Comparison of ENCODE assay signal across 8 cellular contexts in the genomic region with DNA sequence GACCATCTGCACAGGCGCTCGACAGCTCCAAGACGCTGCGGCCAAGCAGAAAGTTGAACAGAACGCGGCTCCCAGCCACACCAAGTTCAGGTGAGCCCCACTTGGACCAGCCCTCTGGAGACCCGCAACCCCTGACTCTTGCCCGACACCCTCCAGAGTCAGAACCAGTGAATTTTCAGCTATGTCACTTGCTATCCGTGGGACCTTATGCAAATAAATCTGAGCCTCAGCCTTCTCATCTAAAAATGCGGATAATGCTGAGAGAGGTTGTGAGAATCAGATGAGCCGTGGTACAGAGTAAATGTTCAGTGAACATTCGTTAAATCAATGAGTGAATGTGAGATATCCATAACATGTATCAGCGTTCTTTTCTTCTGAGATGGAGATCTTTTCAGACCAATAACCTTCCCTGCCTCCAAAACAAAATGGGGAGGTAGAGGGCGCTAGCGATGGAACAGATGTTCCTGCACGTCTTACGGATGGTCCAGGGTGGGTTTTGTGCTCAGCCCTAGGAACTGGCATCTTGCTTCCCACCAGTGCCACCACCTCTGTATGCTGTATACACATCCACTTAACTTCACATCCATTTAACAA. TPM values are rescaled to one million over a fixed set of nuclear protein-coding genes. Genes with fewer than 3 reads are reported as not detected.
DNase-seq lines count a peak whose midpoint lies in the region; ATAC-seq, FAIRE-seq and TF ChIP-seq lines count a peak whose summit lies in the region.

No MANE protein-coding gene starts in this region.

- H2BK12ac ChIP-seq in H1 (ENCODE audit: low read depth, low read length): no peak overlapping the region

- no peak for FAIRE-seq in H1 (lab: Jason Lieb, UNC)

- no peak overlapping the region for H2BK15ac ChIP-seq in H1 (ENCODE audit: low read length)

- no peak overlapping the region for H3K18ac ChIP-seq in H1 (ENCODE audit: extremely low read depth, low read length)

- H3K27ac ChIP-seq in BLaER1 (peak overlapping the region; percentile 98), H1 (ENCODE audit: low read depth, low read length) (peak overlapping the region; percentile 95)

- no peak overlapping the region for H3K14ac ChIP-seq in H1 (ENCODE audit: insufficient read length)

- H3K27ac Mint-ChIP-seq in nephron progenitor cell: peak overlapping the region; percentile 100

- peaks cover 66% of the 10 kb centered on the region for H3K36me3 ChIP-seq in BLaER1
- peaks cover 0 to 24% (median 17%) of the 10 kb centered on the region in 4 experiments; a peak in 7 of 8 replicates for H3K36me3 ChIP-seq in H1 (ENCODE audit: control insufficient read depth in 2 of 4, insufficient read depth in 4 of 4, low read length in 3 of 4)

- no peaks in the 10 kb centered on the region for H3K27me3 ChIP-seq in BLaER1
- no peaks in the 10 kb centered on the region for H3K27me3 ChIP-seq in H1 (replicated peaks in 1 of 4; ENCODE audit: control insufficient read depth in 3 of 4, extremely low read depth in 1 of 4, insufficient read depth in 3 of 4, low read length in 3 of 4)

- peak; percentile 26 to 48 (median 47); a peak in 3 of 4 replicates for TF ChIP-seq CTCF in H1 (IDR thresholded peaks at IDR 0.05; ENCODE audit: control extremely low read depth in 1 of 3, insufficient read depth in 1 of 3, low read depth in 1 of 3, low read length in 3 of 3)
- no peak for TF ChIP-seq CTCF in nephron progenitor cell (IDR thresholded peaks at IDR 0.05)

- H3K9ac ChIP-seq in BLaER1 (peak overlapping the region; percentile 92), H1 (replicated peaks in 1 of 4; ENCODE audit: extremely low read depth in 1 of 4, low read depth in 3 of 4, low read length in 3 of 4) (peak overlapping the region; percentile 34 to 96 (median 68))

- H3K4me2 ChIP-seq in BLaER1 (peak overlapping the region; percentile 94), H1 (ENCODE audit: insufficient read depth in 1 of 2, low read depth in 2 of 2, low read length in 2 of 2) (peak overlapping the region; percentile 91 to 95)

- no peaks in the 10 kb centered on the region for H3K9me3 ChIP-seq in BLaER1
- H3K9me3 ChIP-seq in H1 (ENCODE audit: insufficient read depth in 2 of 2, low read depth in 1 of 2, low read length in 1 of 2): no peaks in the 10 kb centered on the region

- POLR2A ChIA-PET in H1 (lab: Charles Lee; ENCODE audit: partially characterized antibody): interaction anchor here (0.9 to 2.5 kb wide), 14 partner anchors 10 to 221 kb away, joined by 3 to 25 read pairs (median 4); a partner anchor contains a TSS

- H4K91ac ChIP-seq in H1 (replicated peaks; ENCODE audit: insufficient read length, low read length): no peak overlapping the region

- H4K20me1 ChIP-seq in BLaER1 (no peaks in the 10 kb centered on the region), H1 (replicated peaks in 1 of 2; ENCODE audit: control insufficient read depth in 1 of 2, insufficient read depth in 2 of 2, low read length in 2 of 2) (peaks cover 2 to 6% of the 10 kb centered on the region in 2 experiments)

- peaks cover 7% of the 10 kb centered on the region for H3K23me2 ChIP-seq in H1 (ENCODE audit: low read depth, low read length)

- WGBS in H1 (ENCODE audit: extremely low coverage in 1 of 2, insufficient coverage in 1 of 2, insufficient read length in 1 of 2, insufficient replicate concordance in 2 of 2, low coverage in 1 of 2, low lambda C conversion rate in 2 of 2, missing lambda C conversion rate in 1 of 2), 2 experiments: 10% methylated on average over 17 of the region's 17 CpGs; no CpG with 5 or more reads in 1 of the 2 experiments

- H2AK5ac ChIP-seq in H1 (ENCODE audit: low read depth, low read length): no peak overlapping the region

- H2BK5ac ChIP-seq in H1 (ENCODE audit: low read depth, low read length): no peak overlapping the region; the same call in 1 of the 2 replicates

- no peak overlapping the region for H3K23ac ChIP-seq in H1 (ENCODE audit: insufficient read length)

- TF ChIP-seq POLR2A in H1 (IDR thresholded peaks at IDR 0.05; ENCODE audit: control extremely low read depth in 1 of 2, low read depth in 2 of 2, low read length in 2 of 2): no peak

- H3K27me3 Mint-ChIP-seq in nephron progenitor cell (ENCODE audit: low read depth, poor library complexity): no peaks in the 10 kb centered on the region

- peak in 1 of 2 experiments; percentile 15; a peak in 1 of 4 replicates for TF ChIP-seq RAD21 in H1 (IDR thresholded peaks at IDR 0.05 in 1 of 2, conservative IDR thresholded peaks at IDR 0.05 in 1 of 2; ENCODE audit: low read depth in 2 of 2, low read length in 2 of 2)

- no peak overlapping the region for H3K4ac ChIP-seq in H1 (replicated peaks; ENCODE audit: insufficient read length, low read depth, low read length)

- peak overlapping the region; percentile 59 for H4K5ac ChIP-seq in H1 (ENCODE audit: insufficient read length, low read depth, low read length)

- CTCF ChIA-PET in H1 (lab: Charles Lee; ENCODE audit: partially characterized antibody): interaction anchor here (0.7 to 3.8 kb wide), 26 partner anchors 9 to 362 kb away, joined by 3 to 25 read pairs (median 3); a partner anchor contains a TSS

- DNase-seq in RPMI8226 (peak; percentile 13), H1 (ENCODE audit: low read depth in 1 of 2, low spot score in 2 of 2) (peak in 1 of 2 experiments; percentile 49), nephron progenitor cell (peak; percentile 18), NCI-H2081 treated with DMSO at 0.1 percent for 48 hours (lab: John Stamatoyannopoulos, UW) (no peak), NCI-H446 (lab: John Stamatoyannopoulos, UW) (no peak), NCI-H345 treated with DMSO at 0.1 percent for 48 hours (lab: John Stamatoyannopoulos, UW; ENCODE audit: unreplicated experiment) (no peak)

- TF ChIP-seq EP300 in H1 (IDR thresholded peaks at IDR 0.05; ENCODE audit: borderline replicate concordance in 1 of 2, low read depth in 2 of 2, low read length in 2 of 2): no peak

- H3K36me3 Mint-ChIP-seq in nephron progenitor cell (ENCODE audit: low read depth): peaks cover 29% of the 10 kb centered on the region

- peaks cover 26% of the 10 kb centered on the region for H3K4me1 Mint-ChIP-seq in nephron progenitor cell

- ATAC-seq in GM21515 (IDR thresholded peaks at IDR 0.05; ENCODE audit: unreplicated experiment): peak; percentile 13

- peaks cover 0 to 26% of the 10 kb centered on the region in 2 experiments; a peak in 3 of 4 replicates for H3K79me2 ChIP-seq in H1 (ENCODE audit: control insufficient read depth in 1 of 2, insufficient read depth in 2 of 2, low read length in 2 of 2)

- H3K56ac ChIP-seq in H1 (replicated peaks; ENCODE audit: insufficient read length, low read depth, low read length): no peak overlapping the region

- H2AFZ ChIP-seq in H1 (ENCODE audit: low read length): peak overlapping the region; percentile 100

- H2BK20ac ChIP-seq in H1 (ENCODE audit: low read length): no peak overlapping the region

- no peak overlapping the region for H2BK120ac ChIP-seq in H1 (replicated peaks; ENCODE audit: low read depth, low read length)

- no peaks in the 10 kb centered on the region for H3K9me3 Mint-ChIP-seq in nephron progenitor cell

- H3K79me1 ChIP-seq in H1 (ENCODE audit: low read depth, low read length): 0 out of 2 replicates have a peak, but pooled peaks cover 5% of the 10 kb centered on the region

- H4K8ac ChIP-seq in H1 (ENCODE audit: extremely low read depth, insufficient read depth, low read length): peak overlapping the region; percentile 47; the same call in 1 of the 2 replicates

- H3K4me3 Mint-ChIP-seq in nephron progenitor cell: peak overlapping the region; percentile 95

- H3K4me1 ChIP-seq in BLaER1 (peaks cover 26% of the 10 kb centered on the region), H1 (replicated peaks in 1 of 4; ENCODE audit: control insufficient read depth in 3 of 4, insufficient read depth in 4 of 4, low read length in 3 of 4) (no peaks in the 10 kb centered on the region; a peak in 1 of 7 replicates)

- peak overlapping the region; percentile 84 for H3K4me3 ChIP-seq in BLaER1
- H3K4me3 ChIP-seq in H1 (ENCODE audit: extremely low read depth in 1 of 4, insufficient read depth in 2 of 4, low read depth in 3 of 4, low read length in 4 of 4): peak overlapping the region; percentile 69 to 98 (median 88)

TF ChIP-seq in H1, 55 proteins besides CTCF, POLR2A, EP300 and RAD21 (continues in another document):
- no peak for TF ChIP-seq TAF1 (IDR thresholded peaks at IDR 0.05; ENCODE audit: low read depth, low read length)
- TF ChIP-seq SAP30 (IDR thresholded peaks at IDR 0.05; ENCODE audit: insufficient read depth, insufficient replicate concordance, low read length): peak; percentile 88
- TF ChIP-seq JUND (IDR thresholded peaks at IDR 0.05; ENCODE audit: low read length): no peak
- TF ChIP-seq HDAC2 (IDR thresholded peaks at IDR 0.05; ENCODE audit: borderline replicate concordance in 1 of 2, low read depth in 2 of 2, low read length in 2 of 2): 0 out of 4 replicates have a peak, but pooled peaks of 1 of the 2 experiments have one; percentile 9

RNA-seq across cellular contexts. Expression of a gene that starts 0.5 kb away (rescaled TPM):
- 41.4 and 50.4 TPM in 2 replicates for total RNA-seq in H1 (2021; fragmentation: NEBNext Ultra II Directional; extraction: Animal tissue kit (Norgen Biotek cat#: 25700))
- 57.6 and 59.2 TPM in 2 replicates for polyA plus RNA-seq in H1 (2011; rRNA removed)
- 61.2 TPM for polyA plus RNA-seq in H1 (2011; cell fraction: cytosol; rRNA removed)
- polyA plus RNA-seq in H1 (2011; cell fraction: nucleus; rRNA removed): 55.9 TPM
- polyA plus RNA-seq in H1 (2012, experiment 1 of 2): 39.5 to 60.0 TPM (median 55.8 TPM) in 4 replicates
- polyA plus RNA-seq in H1 (2012, experiment 2 of 2): 62.0 TPM
- 44.2 TPM for polyA plus RNA-seq in H1 (2013, experiment 1 of 2)
- polyA plus RNA-seq in H1 (2013, experiment 2 of 2): 45.2 TPM
- polyA minus RNA-seq in H1 (2011; rRNA and poly(A)+ RNA removed): 16.6 and 24.2 TPM in 2 replicates
- 24.1 TPM for polyA minus RNA-seq in H1 (2011; cell fraction: cytosol; rRNA and poly(A)+ RNA removed)
- 33.1 TPM for polyA minus RNA-seq in H1 (2011; cell fraction: nucleus; rRNA and poly(A)+ RNA removed)

RNA-seq across cellular contexts. Expression of a gene that starts 0.8 kb away (rescaled TPM):
- 24.4 and 24.5 TPM in 2 replicates for total RNA-seq in H1 (2021; fragmentation: NEBNext Ultra II Directional; extraction: Animal tissue kit (Norgen Biotek cat#: 25700))
- 17.2 and 18.3 TPM in 2 replicates for polyA plus RNA-seq in H1 (2011; rRNA removed)
- polyA plus RNA-seq in H1 (2011; cell fraction: cytosol; rRNA removed): 28.7 TPM
- polyA plus RNA-seq in H1 (2011; cell fraction: nucleus; rRNA removed): 15.3 TPM
- polyA plus RNA-seq in H1 (2012, experiment 1 of 2): 19.5 to 27.0 TPM (median 26.7 TPM) in 4 replicates
- polyA plus RNA-seq in H1 (2012, experiment 2 of 2): 14.4 TPM
- 27.0 TPM for polyA plus RNA-seq in H1 (2013, experiment 1 of 2)
- polyA plus RNA-seq in H1 (2013, experiment 2 of 2): 27.8 TPM
- polyA minus RNA-seq in H1 (2011; rRNA and poly(A)+ RNA removed): 11.5 and 13.1 TPM in 2 replicates
- polyA minus RNA-seq in H1 (2011; cell fraction: cytosol; rRNA and poly(A)+ RNA removed): 9.5 TPM
- polyA minus RNA-seq in H1 (2011; cell fraction: nucleus; rRNA and poly(A)+ RNA removed): 25.5 TPM

Comparison
In these comparisons a context has a peak if more than half of its experiments do, and no peak if none do; other contexts are left out.
1. DNase-seq: peak in RPMI8226 (single experiment) and nephron progenitor cell (single experiment); none in NCI-H2081 treated with DMSO at 0.1 percent for 48 hours (single experiment), NCI-H446 (0 of 2) and NCI-H345 treated with DMSO at 0.1 percent for 48 hours (single experiment).